Comparison of ENCODE assay signal across 9 cellular contexts in the genomic region with DNA sequence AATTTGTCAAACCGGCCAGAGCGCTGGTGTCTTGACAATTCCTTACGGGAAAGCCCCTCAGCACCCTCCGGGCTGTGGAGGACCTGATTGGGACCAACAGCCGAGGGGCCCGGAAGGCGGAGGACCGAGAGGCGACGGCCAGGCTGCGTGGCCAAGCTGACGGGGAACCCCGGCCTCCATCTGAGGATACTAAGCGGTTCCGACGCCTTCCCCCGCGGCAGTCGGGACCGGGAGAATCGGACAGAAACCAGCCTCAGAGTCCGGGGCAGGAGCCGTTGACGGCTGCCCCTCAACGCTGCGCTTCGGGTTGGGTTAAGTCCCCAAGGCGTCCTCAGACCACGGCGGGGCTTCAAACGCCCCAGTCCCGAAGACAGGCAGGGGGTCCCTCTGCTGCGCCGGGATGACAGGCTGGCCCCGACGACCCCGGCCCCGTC. TPM values are rescaled to one million over a fixed set of nuclear protein-coding genes. Genes with fewer than 3 reads are reported as not detected.
DNase-seq lines count a peak whose midpoint lies in the region; ATAC-seq, FAIRE-seq and TF ChIP-seq lines count a peak whose summit lies in the region.
"Had no signal": no experiment of that assay in that cellular context is flagged by ENCODE, and none has a peak within 500 bp of the region (broad histone marks: within the 10 kb centered on the region; RNA-seq: fewer than 3 reads in every experiment).

No MANE protein-coding gene starts in this region.

- intact Hi-C loops in tibial artery (cut with DNase I; ENCODE audit: low total_unique reads): loop anchor here (5.0 to 10.0 kb wide), 2 partner anchors 198 to 400 kb away; no protein-coding TSS in a partner anchor

- H4K5ac ChIP-seq in H1 (ENCODE audit: insufficient read length, low read depth, low read length): no peak overlapping the region

- H3K4ac ChIP-seq in H1 (replicated peaks; ENCODE audit: insufficient read length, low read depth, low read length): no peak overlapping the region

- no peak overlapping the region for H2BK20ac ChIP-seq in H1 (ENCODE audit: low read length)

- no peak overlapping the region for H4K91ac ChIP-seq in H1 (replicated peaks; ENCODE audit: insufficient read length, low read length)

- H3K4me3 Mint-ChIP-seq in memory B cell: peak overlapping the region; percentile 5

- no peak overlapping the region for H2AFZ ChIP-seq in H1 (ENCODE audit: low read length)

- H3K9me3 ChIP-seq in H1 (ENCODE audit: insufficient read depth in 2 of 2, low read depth in 1 of 2, low read length in 1 of 2) (no peaks in the 10 kb centered on the region), tibial artery (no peaks in the 10 kb centered on the region)

- peak; percentile 20 for DNase-seq in activated T-cell treated with anti-CD3 and anti-CD28 coated beads, Interleukin-2, amount 50 U/mL, for 1 hour
- DNase-seq in activated T-cell treated with anti-CD3 and anti-CD28 coated beads for 4 hours: no peak
- DNase-seq in H1 (ENCODE audit: low read depth in 1 of 2, low spot score in 2 of 2): peak in 1 of 2 experiments; percentile 65
- no peak for DNase-seq in memory B cell (ENCODE audit: low spot score in 2 of 2)
- DNase-seq in tibial artery: no peak
- DNase-seq in Kasumi-1 (lab: John Stamatoyannopoulos, UW): no peak

- H2AK5ac ChIP-seq in H1 (ENCODE audit: low read depth, low read length): no peak overlapping the region

- H2BK15ac ChIP-seq in H1 (ENCODE audit: low read length): no peak overlapping the region

- H3K27ac ChIP-seq in H1 (ENCODE audit: low read depth, low read length) (no peak overlapping the region), tibial artery (no peak overlapping the region)

- 10% methylated on average over 27 of the region's 38 CpGs; no CpG with 5 or more reads in 1 of the 2 experiments for WGBS in H1 (ENCODE audit: extremely low coverage in 1 of 2, insufficient coverage in 1 of 2, insufficient read length in 1 of 2, insufficient replicate concordance in 2 of 2, low coverage in 1 of 2, low lambda C conversion rate in 2 of 2, missing lambda C conversion rate in 1 of 2), 2 experiments

- no peak overlapping the region for H3K23ac ChIP-seq in H1 (ENCODE audit: insufficient read length)

- H3K9me3 Mint-ChIP-seq in memory B cell: no peaks in the 10 kb centered on the region

- peak overlapping the region; percentile 46 to 93 for H3K4me2 ChIP-seq in H1 (ENCODE audit: insufficient read depth in 1 of 2, low read depth in 2 of 2, low read length in 2 of 2)

- peaks cover 0 to 1% of the 10 kb centered on the region in 2 experiments for H4K20me1 ChIP-seq in H1 (replicated peaks in 1 of 2; ENCODE audit: control insufficient read depth in 1 of 2, insufficient read depth in 2 of 2, low read length in 2 of 2)

- H2BK5ac ChIP-seq in H1 (ENCODE audit: low read depth, low read length): no peak overlapping the region

- TF ChIP-seq POLR2A in H1 (IDR thresholded peaks at IDR 0.05; ENCODE audit: control extremely low read depth in 1 of 2, low read depth in 2 of 2, low read length in 2 of 2): no peak

- POLR2A ChIA-PET in H1 (lab: Charles Lee; ENCODE audit: partially characterized antibody): no interaction called here

- H3K4me3 ChIP-seq in H1 (ENCODE audit: extremely low read depth in 1 of 4, insufficient read depth in 2 of 4, low read depth in 3 of 4, low read length in 4 of 4) (peak overlapping the region in 3 of 4 experiments; percentile 15 to 73 (median 55); a peak in 4 of 8 replicates), tibial artery (peak overlapping the region; percentile 39 to 56)
- H3K4me3 ChIP-seq: GM12878 had no signal

- H3K27ac Mint-ChIP-seq in memory B cell: no peak overlapping the region

- peaks cover 0 to 3% (median under 1%) of the 10 kb centered on the region in 4 experiments; a peak in 3 of 7 replicates for H3K4me1 ChIP-seq in H1 (replicated peaks in 1 of 4; ENCODE audit: control insufficient read depth in 3 of 4, insufficient read depth in 4 of 4, low read length in 3 of 4)
- H3K4me1 ChIP-seq in tibial artery: peaks cover 0 to 18% (median 14%) of the 10 kb centered on the region in 4 donors

- ATAC-seq in memory B cell (ENCODE audit: low read depth) (no peak), GM21529 (IDR thresholded peaks at IDR 0.05; ENCODE audit: unreplicated experiment) (no peak), HG02840 (IDR thresholded peaks at IDR 0.05; ENCODE audit: low FRiP score, unreplicated experiment) (no peak)
- ATAC-seq: GM12878 had no signal

- no peak overlapping the region for H2BK120ac ChIP-seq in H1 (replicated peaks; ENCODE audit: low read depth, low read length)

- no peaks in the 10 kb centered on the region for H3K79me1 ChIP-seq in H1 (ENCODE audit: low read depth, low read length)

- H2BK12ac ChIP-seq in H1 (ENCODE audit: low read depth, low read length): no peak overlapping the region

- no peak for FAIRE-seq in H1 (lab: Jason Lieb, UNC)
- FAIRE-seq: GM12878 had no signal

- H3K36me3 ChIP-seq in H1 (ENCODE audit: control insufficient read depth in 2 of 4, insufficient read depth in 4 of 4, low read length in 3 of 4) (no peaks in the 10 kb centered on the region), tibial artery (no peaks in the 10 kb centered on the region)

- H3K27me3 Mint-ChIP-seq in memory B cell: peaks cover 15% of the 10 kb centered on the region

- CTCF ChIA-PET in H1 (lab: Charles Lee; ENCODE audit: partially characterized antibody): interaction anchor here (1.6 to 6.9 kb wide), 2 partner anchors 110 to 201 kb away, joined by 5 to 144 read pairs; no protein-coding TSS in a partner anchor

- H3K56ac ChIP-seq in H1 (replicated peaks; ENCODE audit: insufficient read length, low read depth, low read length): no peak overlapping the region

- H3K9ac ChIP-seq in H1 (replicated peaks in 1 of 4; ENCODE audit: extremely low read depth in 1 of 4, low read depth in 3 of 4, low read length in 3 of 4): no peak overlapping the region

- no peak overlapping the region for H3K14ac ChIP-seq in H1 (ENCODE audit: insufficient read length)

- no peak overlapping the region for H3K18ac ChIP-seq in H1 (ENCODE audit: extremely low read depth, low read length)

- no peak overlapping the region for H4K8ac ChIP-seq in H1 (ENCODE audit: extremely low read depth, insufficient read depth, low read length)

- peaks cover 10% of the 10 kb centered on the region; the same call in 1 of the 2 replicates for H3K23me2 ChIP-seq in H1 (ENCODE audit: low read depth, low read length)

- H3K79me2 ChIP-seq in H1 (ENCODE audit: control insufficient read depth in 1 of 2, insufficient read depth in 2 of 2, low read length in 2 of 2): no peaks in the 10 kb centered on the region

- peaks cover 6% of the 10 kb centered on the region for H3K4me1 Mint-ChIP-seq in memory B cell

- TF ChIP-seq EP300 in H1 (IDR thresholded peaks at IDR 0.05; ENCODE audit: borderline replicate concordance in 1 of 2, low read depth in 2 of 2, low read length in 2 of 2): no peak

- TF ChIP-seq CTCF in H1 (IDR thresholded peaks at IDR 0.05; ENCODE audit: control extremely low read depth in 1 of 3, insufficient read depth in 1 of 3, low read depth in 1 of 3, low read length in 3 of 3) (no peak), tibial artery (IDR thresholded peaks at IDR 0.05) (no peak)

- peaks cover 31 to 72% (median 52%) of the 10 kb centered on the region in 4 experiments for H3K27me3 ChIP-seq in H1 (replicated peaks in 1 of 4; ENCODE audit: control insufficient read depth in 3 of 4, extremely low read depth in 1 of 4, insufficient read depth in 3 of 4, low read length in 3 of 4)
- H3K27me3 ChIP-seq in tibial artery: peaks cover 4 to 46% of the 10 kb centered on the region in 2 donors

- H3K36me3 Mint-ChIP-seq in memory B cell: no peaks in the 10 kb centered on the region

- no peak for TF ChIP-seq RAD21 in H1 (IDR thresholded peaks at IDR 0.05 in 1 of 2, conservative IDR thresholded peaks at IDR 0.05 in 1 of 2; ENCODE audit: low read depth in 2 of 2, low read length in 2 of 2)

TF ChIP-seq in H1, 55 proteins besides CTCF, POLR2A, EP300 and RAD21 (continues in another document):
- TF ChIP-seq KDM4A (IDR thresholded peaks at IDR 0.05; ENCODE audit: low read depth, low read length, severe bottlenecking): no peak
- peak; percentile 80 for TF ChIP-seq EZH2 (IDR thresholded peaks at IDR 0.05; ENCODE audit: low read depth, low read length, severe bottlenecking)
- no peak for TF ChIP-seq HDAC6 (IDR thresholded peaks at IDR 0.05; ENCODE audit: low read depth, low read length)
- TF ChIP-seq CBX5 (IDR thresholded peaks at IDR 0.05; ENCODE audit: low read depth, low read length): no peak
- no peak for TF ChIP-seq BRCA1 (IDR thresholded peaks at IDR 0.05; ENCODE audit: low read depth, low read length)
- no peak for TF ChIP-seq SRF (IDR thresholded peaks at IDR 0.05; ENCODE audit: low read depth, low read length)
- TF ChIP-seq NRF1 (IDR thresholded peaks at IDR 0.05; ENCODE audit: low read depth, low read length): no peak
- TF ChIP-seq SIX5 (IDR thresholded peaks at IDR 0.05; ENCODE audit: low read depth, low read length): no peak
- TF ChIP-seq TAF1 (IDR thresholded peaks at IDR 0.05; ENCODE audit: low read depth, low read length): no peak
- no peak for TF ChIP-seq NANOG (IDR thresholded peaks at IDR 0.05; ENCODE audit: insufficient read depth, low read depth, low read length, poor library complexity, severe bottlenecking)
- TF ChIP-seq, protein P1, sequence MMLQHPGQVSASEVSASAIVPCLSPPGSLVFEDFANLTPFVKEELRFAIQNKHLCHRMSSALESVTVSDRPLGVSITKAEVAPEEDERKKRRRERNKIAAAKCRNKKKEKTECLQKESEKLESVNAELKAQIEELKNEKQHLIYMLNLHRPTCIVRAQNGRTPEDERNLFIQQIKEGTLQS (IDR thresholded peaks at IDR 0.05; ENCODE audit: insufficient read depth, low read depth, low read length): no peak
- TF ChIP-seq CHD1 (IDR thresholded peaks at IDR 0.05; ENCODE audit: low read depth, low read length): no peak
- TF ChIP-seq YY1 (IDR thresholded peaks at IDR 0.05; ENCODE audit: low read depth, low read length): no peak
- TF ChIP-seq, protein P2, sequence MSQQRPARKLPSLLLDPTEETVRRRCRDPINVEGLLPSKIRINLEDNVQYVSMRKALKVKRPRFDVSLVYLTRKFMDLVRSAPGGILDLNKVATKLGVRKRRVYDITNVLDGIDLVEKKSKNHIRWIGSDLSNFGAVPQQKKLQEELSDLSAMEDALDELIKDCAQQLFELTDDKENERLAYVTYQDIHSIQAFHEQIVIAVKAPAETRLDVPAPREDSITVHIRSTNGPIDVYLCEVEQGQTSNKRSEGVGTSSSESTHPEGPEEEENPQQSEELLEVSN (IDR thresholded peaks at IDR 0.05): no peak

RNA-seq across cellular contexts. Expression of a gene that starts 0.5 kb away (rescaled TPM):
- total RNA-seq in H1 (2021; fragmentation: NEBNext Ultra II Directional; extraction: Animal tissue kit (Norgen Biotek cat#: 25700)): 0.24 and 0.31 TPM in 2 replicates
- 0.06 and 0.13 TPM in 2 replicates for polyA plus RNA-seq in H1 (2011; rRNA removed)
- polyA plus RNA-seq in H1 (2011; cell fraction: cytosol; rRNA removed): 0.22 TPM
- polyA plus RNA-seq in H1 (2011; cell fraction: nucleus; rRNA removed): 0.41 TPM
- 0.13 to 1.5 TPM (median 0.56 TPM) in 4 replicates for polyA plus RNA-seq in H1 (2012, experiment 1 of 2)
- polyA plus RNA-seq in H1 (2012, experiment 2 of 2): 0.12 TPM
- 0.10 TPM for polyA plus RNA-seq in H1 (2013, experiment 1 of 2)
- polyA plus RNA-seq in H1 (2013, experiment 2 of 2): 0.20 TPM
- 0.22 and 0.37 TPM in 2 replicates for polyA minus RNA-seq in H1 (2011; rRNA and poly(A)+ RNA removed)
- polyA minus RNA-seq in H1 (2011; cell fraction: cytosol; rRNA and poly(A)+ RNA removed): not detected
- 1.3 TPM for polyA minus RNA-seq in H1 (2011; cell fraction: nucleus; rRNA and poly(A)+ RNA removed)
